In the genomic region with DNA sequence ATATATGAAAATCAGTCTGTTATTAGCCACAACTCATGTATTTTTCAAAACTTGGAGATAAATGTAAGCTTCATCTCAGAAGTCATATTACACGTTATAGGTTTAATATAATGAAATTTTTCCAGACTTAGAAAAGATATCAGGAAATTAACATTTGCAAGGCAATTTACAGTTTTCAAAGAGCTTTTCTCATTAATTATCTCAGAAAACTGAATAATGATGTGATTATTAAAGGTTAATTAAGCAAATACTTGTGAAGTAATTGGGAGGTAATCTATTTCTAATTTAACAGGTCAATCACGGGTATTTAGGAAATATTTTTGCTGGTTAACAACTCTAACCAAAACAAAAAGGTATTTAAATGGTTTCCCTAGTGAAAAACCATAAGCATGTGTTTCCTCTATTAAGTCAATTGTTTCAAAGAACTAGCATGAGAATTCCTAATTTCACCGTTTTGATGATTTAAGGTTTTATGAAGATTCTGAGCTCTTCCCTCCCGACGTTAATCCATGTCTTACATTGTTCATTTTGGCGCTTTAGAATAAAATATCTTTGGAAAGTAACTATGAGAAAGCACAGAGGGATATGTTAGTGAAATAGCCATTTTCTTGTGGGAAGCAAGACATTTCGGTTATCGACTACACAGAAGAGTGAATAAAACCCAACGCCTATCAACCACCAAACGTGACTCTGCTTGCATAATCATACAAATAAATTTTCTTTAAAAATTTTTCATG, we compare ENCODE assay signal across 9 cellular contexts. TPM values are rescaled to one million over a fixed set of nuclear protein-coding genes. Genes with fewer than 3 reads are reported as not detected.
DNase-seq lines count a peak whose midpoint lies in the region; ATAC-seq and TF ChIP-seq lines count a peak whose summit lies in the region.
"Had no signal": no experiment of that assay in that cellular context is flagged by ENCODE, and none has a peak within 500 bp of the region (broad histone marks: within the 10 kb centered on the region; RNA-seq: fewer than 3 reads in every experiment).

No MANE protein-coding gene starts in this region.

- H3K4me1 Mint-ChIP-seq in T-helper 17 cell = peaks cover 16% of the 10 kb centered on the region

- peaks cover 8% of the 10 kb centered on the region for H3K27me3 Mint-ChIP-seq in T-helper 17 cell

- ATAC-seq in T-helper 17 cell (no peak), GM21381 (IDR thresholded peaks at IDR 0.05; ENCODE audit: unreplicated experiment) (no peak), GM21723 (IDR thresholded peaks at IDR 0.05; ENCODE audit: unreplicated experiment) (no peak)

- no peaks in the 10 kb centered on the region for H3K27me3 ChIP-seq in H7 (ENCODE audit: control insufficient read depth, insufficient read depth, low read length)

- H3K36me3 ChIP-seq in H7 (replicated peaks; ENCODE audit: control insufficient read depth, insufficient read depth, low read length) = no peaks in the 10 kb centered on the region

- peak overlapping the region; percentile 89 for H3K4me3 Mint-ChIP-seq in T-helper 17 cell

- H3K27ac Mint-ChIP-seq in T-helper 17 cell = peak overlapping the region; percentile 83

- H3K9me3 ChIP-seq in T-helper 17 cell (ENCODE audit: control insufficient read depth, low read length, poor library complexity, severe bottlenecking) = no peaks in the 10 kb centered on the region

- H3K4me3 ChIP-seq in H7 (ENCODE audit: insufficient read depth, low read depth, low read length) (peak overlapping the region; percentile 77), foreskin fibroblast (ENCODE audit: low read depth in 1 of 2, low read length in 2 of 2) (peak overlapping the region; percentile 58 to 68)

- DNase-seq in H7 = no peak
- DNase-seq in T-helper 17 cell = no peak
- DNase-seq in foreskin fibroblast = peak in 1 of 2 donors; percentile 5
- DNase-seq in putamen (ENCODE audit: low spot score) = peak; percentile 18
- no peak for DNase-seq in NCI-H510A (lab: John Stamatoyannopoulos, UW)
- DNase-seq in EL = no peak
- DNase-seq: NCI-H1048 had no signal

- TF ChIP-seq CTCF in foreskin fibroblast (IDR thresholded peaks at IDR 0.05; ENCODE audit: low read depth, low read length) = no peak

- peaks cover 2% of the 10 kb centered on the region for H3K36me3 Mint-ChIP-seq in T-helper 17 cell (ENCODE audit: low read depth)

RNA-seq across cellular contexts. Expression of a gene that starts 1.5 kb away (rescaled TPM):
- total RNA-seq in H7 (2014; rRNA removed; shearing (Covaris generic)) = 26.8 and 28.9 TPM in 2 replicates
- 10 to 100 TPM; 21.9 to 22.9 TPM for total RNA-seq in T-helper 17 cell
